ENCODE assay signal across 14 cellular contexts in genomic region chr1:59433440-59433813, GRCh38.
DNase-seq lines count a peak whose midpoint lies in the region; ATAC-seq, FAIRE-seq and TF ChIP-seq lines count a peak whose summit lies in the region.
"Had no signal": no experiment of that assay in that cellular context is flagged by ENCODE, and none has a peak within 500 bp of the region (broad histone marks: within the 10 kb centered on the region; RNA-seq: fewer than 3 reads in every experiment).

No MANE protein-coding gene starts in this region.

- peaks cover 0 to 7% of the 10 kb centered on the region in 2 donors for H3K9me3 Mint-ChIP-seq in activated naive CD4-positive, alpha-beta T cell treated with anti-CD3 and anti-CD28 coated beads, Interleukin-2, amount 50 U/mL, for 72 hours
- H3K9me3 Mint-ChIP-seq: activated naive CD8-positive, alpha-beta T cell treated with anti-CD3 and anti-CD28 coated beads, Interleukin-2, amount 10 ng/mL, durations not matched to agents 7 days and 5 days; IgD-negative memory B cell had no signal

- H3K4me3 ChIP-seq in SJSA1 (no peak overlapping the region), kidney (ENCODE audit: low read length in 2 of 2) (no peak overlapping the region), subcutaneous abdominal adipose tissue (ENCODE audit: low read depth in 1 of 5, low read length in 5 of 5) (no peak overlapping the region)
- H3K4me3 ChIP-seq: ovary had no signal

- H3K27ac ChIP-seq in SJSA1 (peak overlapping the region; percentile 91), kidney (ENCODE audit: low read depth in 2 of 2, low read length in 2 of 2) (peak overlapping the region; percentile 63 to 71), subcutaneous abdominal adipose tissue (ENCODE audit: low read depth, low read length) (peak overlapping the region; percentile 64)
- H3K27ac ChIP-seq: ovary had no signal

- peak overlapping the region; percentile 34 to 76 for H3K27ac Mint-ChIP-seq in activated naive CD4-positive, alpha-beta T cell treated with anti-CD3 and anti-CD28 coated beads, Interleukin-2, amount 50 U/mL, for 72 hours
- H3K27ac Mint-ChIP-seq: activated naive CD8-positive, alpha-beta T cell treated with anti-CD3 and anti-CD28 coated beads, Interleukin-2, amount 10 ng/mL, durations not matched to agents 7 days and 5 days; IgD-negative memory B cell had no signal

- H3K27me3 ChIP-seq in SJSA1 (replicated peaks) (no peaks in the 10 kb centered on the region), subcutaneous abdominal adipose tissue (ENCODE audit: control insufficient read depth in 5 of 5, insufficient read depth in 4 of 5, low read length in 5 of 5) (peaks cover 0 to 3% (median 0%) of the 10 kb centered on the region in 5 donors)
- H3K27me3 ChIP-seq: ovary had no signal

- H3K36me3 Mint-ChIP-seq in activated naive CD4-positive, alpha-beta T cell treated with anti-CD3 and anti-CD28 coated beads, Interleukin-2, amount 50 U/mL, for 72 hours, result no peaks in the 10 kb centered on the region

- intact Hi-C loops in kidney (cut with DNase I), result no loop called here

- peak in 1 of 2 donors; percentile 3 for ATAC-seq in activated naive CD4-positive, alpha-beta T cell treated with anti-CD3 and anti-CD28 coated beads, Interleukin-2, amount 50 U/mL, for 72 hours
- no peak for ATAC-seq in GM21528 (IDR thresholded peaks at IDR 0.05; ENCODE audit: low FRiP score, unreplicated experiment)

- FAIRE-seq in kidney (lab: Jason Lieb, UNC), result no peak

- no peak overlapping the region for H3K9ac ChIP-seq in kidney (ENCODE audit: low read length in 2 of 2)
- H3K9ac ChIP-seq in subcutaneous abdominal adipose tissue (ENCODE audit: low read length in 5 of 5), result peak overlapping the region in 1 of 5 donors; percentile 51

- TF ChIP-seq CTCF in kidney (IDR thresholded peaks at IDR 0.05; ENCODE audit: borderline replicate concordance, extremely low read depth, insufficient read depth), result no peak

- no peak for DNase-seq in activated naive CD4-positive, alpha-beta T cell treated with anti-CD3 and anti-CD28 coated beads, Interleukin-2, amount 50 U/mL, for 72 hours (ENCODE audit: low spot score in 2 of 2)
- DNase-seq in activated naive CD4-positive, alpha-beta T cell treated with anti-CD3 and anti-CD28 coated beads, Interleukin-2, amount 50 U/mL, for 16 hours, result no peak
- DNase-seq in SJSA1 (ENCODE audit: low read depth in 1 of 2, low spot score in 2 of 2) (peak; percentile 47 to 55), kidney (no peak), NCI-H146 (lab: John Stamatoyannopoulos, UW) (no peak), NCI-H82 treated with DMSO at 0.1 percent for 48 hours (lab: John Stamatoyannopoulos, UW; ENCODE audit: unreplicated experiment) (no peak)
- DNase-seq: activated naive CD8-positive, alpha-beta T cell treated with anti-CD3 and anti-CD28 coated beads, Interleukin-2, amount 10 ng/mL, durations not matched to agents 7 days and 5 days; DMS153; NCI-H1436; ovary; Right ventricle myocardium superior had no signal

- H3K36me3 ChIP-seq in SJSA1 (no peaks in the 10 kb centered on the region), kidney (ENCODE audit: control insufficient read depth in 1 of 2, insufficient read depth in 2 of 2, low read length in 2 of 2) (no peaks in the 10 kb centered on the region), subcutaneous abdominal adipose tissue (ENCODE audit: control insufficient read depth in 5 of 5, insufficient read depth in 5 of 5, low read length in 5 of 5) (no peaks in the 10 kb centered on the region)
- H3K36me3 ChIP-seq: ovary had no signal

- H3K4me1 ChIP-seq in SJSA1 (replicated peaks) (peaks cover 44% of the 10 kb centered on the region), kidney (ENCODE audit: control insufficient read depth in 1 of 2, insufficient read depth in 1 of 2, low read depth in 1 of 2, low read length in 2 of 2) (peaks cover 20 to 39% of the 10 kb centered on the region in 2 donors), subcutaneous abdominal adipose tissue (ENCODE audit: control insufficient read depth in 5 of 5, insufficient read depth in 5 of 5, low read length in 5 of 5) (peaks cover 9 to 47% (median 30%) of the 10 kb centered on the region in 5 donors)

- H3K9me3 ChIP-seq in SJSA1 (replicated peaks), result no peaks in the 10 kb centered on the region
- no peaks in the 10 kb centered on the region for H3K9me3 ChIP-seq in kidney (ENCODE audit: control insufficient read depth in 1 of 2, low read length in 2 of 2)
- H3K9me3 ChIP-seq in subcutaneous abdominal adipose tissue (ENCODE audit: control insufficient read depth in 5 of 5, low read length in 5 of 5), result peaks cover 0 to 2% (median 0%) of the 10 kb centered on the region in 5 donors
- H3K9me3 ChIP-seq: ovary had no signal

Comparison
In these comparisons a context has a peak if more than half of its experiments do, and no peak if none do; other contexts are left out.
1. DNase-seq: peak in SJSA1 (2 of 2); none in activated naive CD4-positive, alpha-beta T cell treated with anti-CD3 and anti-CD28 coated beads, Interleukin-2, amount 50 U/mL, for 72 hours (0 of 2), activated naive CD4-positive, alpha-beta T cell treated with anti-CD3 and anti-CD28 coated beads, Interleukin-2, amount 50 U/mL, for 16 hours (single experiment), kidney (single experiment), NCI-H146 (single experiment) and NCI-H82 treated with DMSO at 0.1 percent for 48 hours (single experiment).
2. Peak in every context shown above with its lines, with median percentiles within 50 percentile points of each other: H3K27ac ChIP-seq.